ENCODE assay signal across 8 cellular contexts in the genomic region with DNA sequence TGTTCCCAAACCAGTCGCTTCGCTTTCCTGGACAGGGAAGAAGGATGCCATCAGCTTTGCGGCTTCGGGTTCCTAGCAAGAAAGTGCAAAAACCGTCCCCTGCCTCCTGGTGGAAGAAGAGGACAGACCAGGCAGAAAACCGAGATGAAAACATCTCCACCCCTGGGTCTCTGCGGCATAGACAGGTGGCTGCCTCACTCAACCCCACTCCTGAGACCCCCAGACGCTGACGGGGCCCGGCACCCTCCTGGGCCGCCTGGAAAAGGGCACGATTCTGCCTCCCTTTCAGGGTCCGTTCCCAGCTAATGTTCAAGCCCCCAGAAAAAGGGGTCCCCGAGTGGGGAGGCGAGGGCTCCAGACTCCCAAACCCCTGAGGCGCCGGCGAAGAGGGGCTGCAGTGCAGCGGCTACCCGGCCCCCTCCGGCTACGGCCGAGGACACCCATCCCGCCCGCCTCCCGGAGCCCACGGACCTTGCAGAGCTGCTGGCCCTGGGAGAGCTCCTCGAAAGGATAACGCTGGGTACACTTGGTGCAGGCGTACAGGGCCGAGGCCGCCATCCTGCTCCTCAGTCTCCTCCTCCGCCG. TPM values are rescaled to one million over a fixed set of nuclear protein-coding genes. Genes with fewer than 3 reads are reported as not detected.
A peak's percentile ranks its signal among the peaks of the same experiment; 100 is the strongest.
DNase-seq lines count a peak whose midpoint lies in the region; ATAC-seq and TF ChIP-seq lines count a peak whose summit lies in the region.

No MANE protein-coding gene starts in this region.

- H3K9me3 ChIP-seq in neutrophil: no peaks in the 10 kb centered on the region

- ATAC-seq in sciatic nerve: no peak
- no peak for ATAC-seq in GM19455 (IDR thresholded peaks at IDR 0.05; ENCODE audit: unreplicated experiment)

- peaks cover 39% of the 10 kb centered on the region for H3K36me3 ChIP-seq in neutrophil

- TF ChIP-seq CTCF in GM12872 (IDR thresholded peaks at IDR 0.05; ENCODE audit: insufficient read depth, low read depth, low read length) (peak; percentile 48; the same call in 2 of the 3 replicates), NB4 (IDR thresholded peaks at IDR 0.05; ENCODE audit: low read depth, low read length) (peak; percentile 30), fibroblast of pulmonary artery (IDR thresholded peaks at IDR 0.05; ENCODE audit: low read length, missing control alignments) (peak; percentile 42), neutrophil (IDR thresholded peaks at IDR 0.05) (no peak)

- no peaks in the 10 kb centered on the region for H3K27me3 ChIP-seq in neutrophil

- H3K4me1 Mint-ChIP-seq in activated T-cell treated with anti-CD3 and anti-CD28 coated beads, Interleukin-2, amount 50 U/mL, for 24 hours (ENCODE audit: low read depth): peaks cover 57% of the 10 kb centered on the region

- DNase-seq in AG08395 (ENCODE audit: low spot score): peak; percentile 38
- DNase-seq in NB4 (ENCODE audit: low read depth): peak; percentile 66
- no peak for DNase-seq in activated T-cell treated with anti-CD3 and anti-CD28 coated beads, Interleukin-2, amount 50 U/mL, for 24 hours
- DNase-seq in fibroblast of pulmonary artery (ENCODE audit: low read depth): peak; percentile 46
- no peak for DNase-seq in sciatic nerve (ENCODE audit: low spot score)

- H3K4me3 ChIP-seq in NB4 (ENCODE audit: low read depth, low read length) (peak overlapping the region; percentile 87), fibroblast of pulmonary artery (replicated peaks; ENCODE audit: low read depth, low read length) (peak overlapping the region; percentile 93), neutrophil (ENCODE audit: low read depth in 1 of 2, low read length in 1 of 2) (peak overlapping the region; percentile 85 to 94)

- peaks cover 84% of the 10 kb centered on the region for H3K36me3 Mint-ChIP-seq in activated T-cell treated with anti-CD3 and anti-CD28 coated beads, Interleukin-2, amount 50 U/mL, for 24 hours (ENCODE audit: low read depth)

- H3K27ac ChIP-seq in neutrophil: peak overlapping the region; percentile 100

- peak overlapping the region; percentile 96 for H3K4me3 Mint-ChIP-seq in activated T-cell treated with anti-CD3 and anti-CD28 coated beads, Interleukin-2, amount 50 U/mL, for 24 hours

- TF ChIP-seq POLR2A in NB4 (IDR thresholded peaks at IDR 0.05; ENCODE audit: extremely low read depth, insufficient read length): peak; percentile 49

- H3K27ac Mint-ChIP-seq in activated T-cell treated with anti-CD3 and anti-CD28 coated beads, Interleukin-2, amount 50 U/mL, for 24 hours: peak overlapping the region; percentile 100

- intact Hi-C loops in sciatic nerve (cut with DNase I): no loop called here

- H3K4me1 ChIP-seq in neutrophil (ENCODE audit: control insufficient read depth in 1 of 2, insufficient read depth in 1 of 2, low read depth in 1 of 2, low read length in 1 of 2): peaks cover 19 to 26% of the 10 kb centered on the region in 2 experiments

- H3K9me3 Mint-ChIP-seq in activated T-cell treated with anti-CD3 and anti-CD28 coated beads, Interleukin-2, amount 50 U/mL, for 24 hours: no peaks in the 10 kb centered on the region

- no peaks in the 10 kb centered on the region for H3K27me3 Mint-ChIP-seq in activated T-cell treated with anti-CD3 and anti-CD28 coated beads, Interleukin-2, amount 50 U/mL, for 24 hours

RNA-seq across cellular contexts. Expression of gene FAM76B, which starts 0.6 kb away (rescaled TPM):
- 45.6 TPM for total RNA-seq in sciatic nerve

RNA-seq across cellular contexts. Expression of gene CEP57, which starts 1.3 kb away (rescaled TPM):
- 48.1 TPM for total RNA-seq in sciatic nerve

Comparison
In these comparisons a context has a peak if more than half of its experiments do, and no peak if none do; other contexts are left out.
1. DNase-seq: peak in AG08395 (single experiment), NB4 (single experiment) and fibroblast of pulmonary artery (single experiment); none in activated T-cell treated with anti-CD3 and anti-CD28 coated beads, Interleukin-2, amount 50 U/mL, for 24 hours (single experiment) and sciatic nerve (single experiment).
2. Peak in every context shown above with its lines, with median percentiles within 50 percentile points of each other: H3K4me3 ChIP-seq.